In the genomic region with DNA sequence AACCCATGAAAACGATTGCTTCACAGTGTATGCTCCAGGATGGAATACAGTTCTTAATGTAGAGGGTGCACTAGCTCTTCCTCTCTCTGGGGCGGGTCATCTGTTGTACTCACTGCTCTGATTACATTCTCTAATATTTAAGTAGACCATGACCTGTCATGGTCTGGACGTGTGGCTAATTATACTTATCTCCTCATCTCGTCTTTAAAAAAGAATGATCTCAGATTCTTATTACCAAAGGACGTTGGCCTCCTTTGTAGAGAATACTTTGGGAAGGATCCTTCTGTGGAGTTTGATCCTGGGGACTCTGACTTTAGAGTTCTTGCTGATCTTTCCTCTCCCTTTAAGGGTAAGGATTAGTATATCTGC, we compare ENCODE assay signal across 11 cellular contexts. TPM values are rescaled to one million over a fixed set of nuclear protein-coding genes. Genes with fewer than 3 reads are reported as not detected.
A peak's percentile ranks its signal among the peaks of the same experiment; 100 is the strongest.
DNase-seq lines count a peak whose midpoint lies in the region; ATAC-seq, FAIRE-seq and TF ChIP-seq lines count a peak whose summit lies in the region.
"Had no signal": no experiment of that assay in that cellular context is flagged by ENCODE, and none has a peak within 500 bp of the region (broad histone marks: within the 10 kb centered on the region; RNA-seq: fewer than 3 reads in every experiment).

No MANE protein-coding gene starts in this region.

- no peak overlapping the region for H2AFZ ChIP-seq in GM12878 (ENCODE audit: control insufficient read depth, low read depth, low read length)

- intact Hi-C loops in GM12878 (cut with micrococcal nuclease; ENCODE audit: unreplicated experiment) (no loop called here), left lung (cut with DNase I) (no loop called here), natural killer cell (cut with micrococcal nuclease) (no loop called here)

- ATAC-seq in GM12878 (peak; percentile 44), left lung (peak; percentile 18), natural killer cell (no peak), HG02852 (IDR thresholded peaks at IDR 0.05; ENCODE audit: unreplicated experiment) (no peak)

- no peaks in the 10 kb centered on the region for H3K9me3 ChIP-seq in GM12878 (replicated peaks; ENCODE audit: control insufficient read depth, insufficient read depth, low read length)
- no peaks in the 10 kb centered on the region for H3K9me3 ChIP-seq in left lung
- H3K9me3 ChIP-seq in subcutaneous abdominal adipose tissue (ENCODE audit: control insufficient read depth in 5 of 5, low read length in 5 of 5), result no peaks in the 10 kb centered on the region

- 49% methylated on average over 5 of the region's 5 CpGs for WGBS in GM12878 (ENCODE audit: insufficient coverage, insufficient replicate concordance, low lambda C conversion rate, missing lambda C conversion rate)

- H3K4me3 ChIP-seq in GM12878 (no peak overlapping the region), left lung (no peak overlapping the region), subcutaneous abdominal adipose tissue (ENCODE audit: low read depth in 1 of 5, low read length in 5 of 5) (peak overlapping the region in 4 of 5 donors; percentile 0 to 44 (median 37))

- SMC1A ChIA-PET in GM12878 (lab: Charles Lee; ENCODE audit: uncharacterized antibody, unreplicated experiment), result interaction anchor here (0.6 to 9.9 kb wide), 5 partner anchors 9 to 30 kb away, joined by 3 to 109 read pairs (median 4); no protein-coding TSS in a partner anchor

- H3K4me1 Mint-ChIP-seq in natural killer cell, result peaks cover 3 to 41% of the 10 kb centered on the region in 2 donors

- POLR2A ChIA-PET in GM12878 (lab: Charles Lee), result interaction anchor here (0.9 to 1.5 kb wide), 2 partner anchors 16 to 23 kb away, joined by 3 to 7 read pairs; no protein-coding TSS in a partner anchor

- BruUV-seq in GM12878 (replicated peaks; lab: Mats Ljungman, UMichigan), result no TSS peak

- H3K36me3 Mint-ChIP-seq in natural killer cell, result no peaks in the 10 kb centered on the region

- no peak for TF ChIP-seq EP300 in GM12878 (IDR thresholded peaks at IDR 0.05; ENCODE audit: borderline replicate concordance in 1 of 2, control insufficient read depth in 1 of 2, low read depth in 2 of 2, low read length in 2 of 2)

- no peaks in the 10 kb centered on the region for H3K9me3 Mint-ChIP-seq in natural killer cell
- H3K9me3 Mint-ChIP-seq: activated naive CD8-positive, alpha-beta T cell treated with anti-CD3 and anti-CD28 coated beads, Interleukin-2, amount 10 ng/mL, durations not matched to agents 7 days and 5 days had no signal

- DNase-seq in DMS 273 (lab: John Stamatoyannopoulos, UW; ENCODE audit: unreplicated experiment) (peak; percentile 49), DMS 273 treated with DMSO at 0.1 percent for 48 hours (lab: John Stamatoyannopoulos, UW) (no peak), GM12878 (ENCODE audit: low read depth, low spot score) (no peak), left lung (no peak), natural killer cell (no peak)
- DNase-seq in stimulated activated CD4-positive, alpha-beta T cell treated with anti-CD3 and anti-CD28 coated beads, Interleukin-4, amount 100 ng/mL, for 1 hour, result no peak
- DNase-seq: activated naive CD8-positive, alpha-beta T cell treated with anti-CD3 and anti-CD28 coated beads, Interleukin-2, amount 10 ng/mL, durations not matched to agents 7 days and 5 days; NCI-H526 had no signal

- no peak overlapping the region for H3K27ac Mint-ChIP-seq in natural killer cell
- H3K27ac Mint-ChIP-seq: activated naive CD8-positive, alpha-beta T cell treated with anti-CD3 and anti-CD28 coated beads, Interleukin-2, amount 10 ng/mL, durations not matched to agents 7 days and 5 days had no signal

- FAIRE-seq in GM12878 (lab: Jason Lieb, UNC), result no peak

- no peak for TF ChIP-seq RAD21 in GM12878 (IDR thresholded peaks at IDR 0.05; ENCODE audit: insufficient read depth, low read depth, low read length)

- 0 out of 4 replicates have a peak, but pooled peaks cover 0 to 2% of the 10 kb centered on the region in 2 experiments for H3K36me3 ChIP-seq in GM12878 (ENCODE audit: control insufficient read depth in 2 of 2, insufficient read depth in 2 of 2, low read length in 1 of 2)
- no peaks in the 10 kb centered on the region for H3K36me3 ChIP-seq in left lung
- H3K36me3 ChIP-seq in subcutaneous abdominal adipose tissue (ENCODE audit: control insufficient read depth in 5 of 5, insufficient read depth in 5 of 5, low read length in 5 of 5), result no peaks in the 10 kb centered on the region

- CTCF ChIA-PET in GM12878 (lab: Yijun Ruan, JAX), result interaction anchor here (1.0 kb wide), 1 partner anchor 18 kb away, joined by 3 read pairs; no protein-coding TSS in a partner anchor

- no peak overlapping the region for H3K4me2 ChIP-seq in GM12878 (ENCODE audit: control insufficient read depth, insufficient read depth)

- H3K4me3 Mint-ChIP-seq in natural killer cell, result no peak overlapping the region
- H3K4me3 Mint-ChIP-seq: activated naive CD8-positive, alpha-beta T cell treated with anti-CD3 and anti-CD28 coated beads, Interleukin-2, amount 10 ng/mL, durations not matched to agents 7 days and 5 days had no signal

- peaks cover 85% of the 10 kb centered on the region for H3K79me2 ChIP-seq in GM12878 (ENCODE audit: control insufficient read depth, insufficient read depth, low read length)

- TF ChIP-seq CTCF in GM12878 (IDR thresholded peaks at IDR 0.05 in 2 of 3, conservative IDR thresholded peaks at IDR 0.05 in 1 of 3; ENCODE audit: control insufficient read depth in 2 of 3, extremely low read depth in 1 of 3, insufficient read depth in 1 of 3, low read depth in 3 of 3, low read length in 3 of 3) (no peak), left lung (IDR thresholded peaks at IDR 0.05) (no peak), natural killer cell (IDR thresholded peaks at IDR 0.05) (no peak)

- H4K20me1 ChIP-seq in GM12878 (ENCODE audit: control insufficient read depth, insufficient read depth), result no peaks in the 10 kb centered on the region

- in situ Hi-C loops in GM12878 (cut with MboI), result no loop called here

- no peaks in the 10 kb centered on the region for H3K27me3 ChIP-seq in GM12878 (replicated peaks in 1 of 2; ENCODE audit: control insufficient read depth in 2 of 2, insufficient read depth in 2 of 2, low read length in 1 of 2)
- H3K27me3 ChIP-seq in left lung, result no peaks in the 10 kb centered on the region
- H3K27me3 ChIP-seq in subcutaneous abdominal adipose tissue (ENCODE audit: control insufficient read depth in 5 of 5, insufficient read depth in 4 of 5, low read length in 5 of 5), result no peaks in the 10 kb centered on the region

- RAD21 ChIA-PET in GM12878 (lab: Charles Lee; ENCODE audit: unreplicated experiment), result interaction anchor here (3.1 kb wide), 1 partner anchor 18 kb away, joined by 11 read pairs; no protein-coding TSS in a partner anchor

- peaks cover 49% of the 10 kb centered on the region for H3K4me1 ChIP-seq in GM12878 (ENCODE audit: control insufficient read depth, insufficient read depth, low read length)
- H3K4me1 ChIP-seq in left lung, result peaks cover 18 to 31% of the 10 kb centered on the region in 2 donors
- peaks cover 5 to 28% (median 26%) of the 10 kb centered on the region in 5 donors for H3K4me1 ChIP-seq in subcutaneous abdominal adipose tissue (ENCODE audit: control insufficient read depth in 5 of 5, insufficient read depth in 5 of 5, low read length in 5 of 5)

- H3K9ac ChIP-seq in GM12878 (ENCODE audit: control insufficient read depth, insufficient read depth, low read length), result no peak overlapping the region
- H3K9ac ChIP-seq in subcutaneous abdominal adipose tissue (ENCODE audit: low read length in 5 of 5), result peak overlapping the region in 3 of 5 donors; percentile 39 to 75 (median 62)

- no peaks in the 10 kb centered on the region for H3K27me3 Mint-ChIP-seq in natural killer cell (ENCODE audit: low read depth in 2 of 2)
- H3K27me3 Mint-ChIP-seq: activated naive CD8-positive, alpha-beta T cell treated with anti-CD3 and anti-CD28 coated beads, Interleukin-2, amount 10 ng/mL, durations not matched to agents 7 days and 5 days had no signal

- no peak for TF ChIP-seq POLR2A in GM12878 (IDR thresholded peaks at IDR 0.05; ENCODE audit: low read depth, low read length)

- H3K27ac ChIP-seq in GM12878 (ENCODE audit: control insufficient read depth, insufficient read depth) (no peak overlapping the region), left lung (peak overlapping the region; percentile 15 to 28), subcutaneous abdominal adipose tissue (ENCODE audit: low read depth, low read length) (peak overlapping the region; percentile 51)
- H3K27ac ChIP-seq: 22Rv1 had no signal

TF ChIP-seq in GM12878, 131 proteins besides CTCF, POLR2A, EP300 and RAD21 (continues in another document):
- TF ChIP-seq NR2C1 (IDR thresholded peaks at IDR 0.05) (no peak), POLR2AphosphoS2 (IDR thresholded peaks at IDR 0.05; ENCODE audit: low read depth, low read length) (no peak), EZH2 (IDR thresholded peaks at IDR 0.05; ENCODE audit: borderline replicate concordance, control insufficient read depth, low read depth, low read length) (no peak), BHLHE40 (IDR thresholded peaks at IDR 0.05; ENCODE audit: borderline replicate concordance in 1 of 2, low read depth in 2 of 2, low read length in 1 of 2) (no peak), GATAD2B (conservative IDR thresholded peaks at IDR 0.05; ENCODE audit: low read depth) (no peak), PML (IDR thresholded peaks at IDR 0.05; ENCODE audit: low read length) (no peak)
- TF ChIP-seq, protein P1, sequence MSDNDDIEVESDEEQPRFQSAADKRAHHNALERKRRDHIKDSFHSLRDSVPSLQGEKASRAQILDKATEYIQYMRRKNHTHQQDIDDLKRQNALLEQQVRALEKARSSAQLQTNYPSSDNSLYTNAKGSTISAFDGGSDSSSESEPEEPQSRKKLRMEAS (IDR thresholded peaks at IDR 0.05; ENCODE audit: low read depth, low read length), result no peak

RNA-seq across cellular contexts. Expression of gene TRAK1, which starts 48.4 kb away (rescaled TPM):
- total RNA-seq in GM12878 (2013; cell fraction: nucleolus; rRNA removed), result 76.4 and 80.8 TPM in 2 replicates
- total RNA-seq in GM12878 (2014; rRNA removed) (29.4 and 32.0 TPM in 2 replicates), GM12878 (2014; rRNA removed; fragmentation: Illumina TruSeq; extraction: Trizol) (20.6 and 22.2 TPM in 2 replicates), GM12878 (2021) (43.1 and 46.2 TPM in 2 replicates), left lung (10 to 100 TPM; 40.9 to 50.3 TPM), natural killer cell (10 to 100 TPM; 30.7 to 31.8 (median 31.8) TPM)
- polyA plus RNA-seq in GM12878 (2011; ENCODE audit: low read depth), result 15.1 TPM
- polyA plus RNA-seq in GM12878 (2011; rRNA removed) (18.7 and 25.2 TPM in 2 replicates), GM12878 (2014; fragmentation: Illumina TruSeq; extraction: Trizol) (23.9 and 28.3 TPM in 2 replicates), GM12878 (2014; fragmentation: Nextera tagmentation; extraction: Ambion mirVana) (1 to 10 TPM; 6.6 to 6.7 TPM), GM12878 (2014; rRNA removed) (32.1 and 32.3 TPM in 2 replicates), GM12878 (2016; fragmentation: Nextera tagmentation; extraction: Ambion mirVana) (1 to 10 TPM; 7.2 to 9.8 TPM)
- 22.7 and 26.2 TPM in 2 replicates for polyA plus RNA-seq in GM12878 (2011; cell fraction: cytosol; rRNA removed)
- 49.2 and 51.0 TPM in 2 replicates for polyA plus RNA-seq in GM12878 (2011; cell fraction: nucleus; rRNA removed)
- polyA plus RNA-seq in GM12878 (2012), result 23.0 and 27.8 TPM in 2 replicates
- polyA minus RNA-seq in GM12878 (2011; rRNA and poly(A)+ RNA removed), result 44.9 and 47.8 TPM in 2 replicates
- polyA minus RNA-seq in GM12878 (2011; cell fraction: cytosol; rRNA and poly(A)+ RNA removed), result 14.8 and 17.8 TPM in 2 replicates
- polyA minus RNA-seq in GM12878 (2011; cell fraction: nucleus; rRNA and poly(A)+ RNA removed), result 40.6 and 63.4 TPM in 2 replicates

Comparison
In these comparisons a context has a peak if more than half of its experiments do, and no peak if none do; other contexts are left out.
1. ATAC-seq: peak in GM12878 (single experiment) and left lung (single experiment); none in natural killer cell (0 of 3) and HG02852 (single experiment).
2. H3K4me3 ChIP-seq: peak in subcutaneous abdominal adipose tissue (4 of 5); none in GM12878 (single experiment) and left lung (0 of 2).